Comparison of ENCODE assay signal across 1 cellular context in genomic region chr19:35545855-35546381, GRCh38.
TF ChIP-seq lines count a peak whose summit lies in the region.

No MANE protein-coding gene starts in this region.

TF ChIP-seq in H1, 55 proteins besides CTCF, POLR2A, EP300 and RAD21:
- TF ChIP-seq KDM5A (IDR thresholded peaks at IDR 0.05; ENCODE audit: low read length), result 0 out of 2 replicates have a peak, but pooled peaks have one; percentile 12
- TF ChIP-seq ASH2L (IDR thresholded peaks at IDR 0.05; ENCODE audit: low read length), result peak; percentile 39
- TF ChIP-seq E2F6 (IDR thresholded peaks at IDR 0.05), result 0 out of 2 replicates have a peak, but pooled peaks have one; percentile 5
- no peak for TF ChIP-seq NRF1 (IDR thresholded peaks at IDR 0.05; ENCODE audit: low read depth, low read length)
- TF ChIP-seq MAX (IDR thresholded peaks at IDR 0.05), result peak; percentile 67; the same call in 1 of the 2 replicates
